Comparison of ENCODE assay signal across 9 cellular contexts in genomic region chr1:27522860-27523665, GRCh38. TPM values are rescaled to one million over a fixed set of nuclear protein-coding genes. Genes with fewer than 3 reads are reported as not detected.
DNase-seq lines count a peak whose midpoint lies in the region; ATAC-seq and TF ChIP-seq lines count a peak whose summit lies in the region.
"Had no signal": no experiment of that assay in that cellular context is flagged by ENCODE, and none has a peak within 500 bp of the region (broad histone marks: within the 10 kb centered on the region; RNA-seq: fewer than 3 reads in every experiment).

No MANE protein-coding gene starts in this region.

- H2AFZ ChIP-seq in GM23248, result peak overlapping the region; percentile 53

- H3K4me1 ChIP-seq in GM23248 (ENCODE audit: insufficient read depth), result peaks cover 34% of the 10 kb centered on the region

- no peak overlapping the region for H3K9ac ChIP-seq in GM23248

- peak; percentile 52 for DNase-seq in GM23248
- DNase-seq in RWPE1 (ENCODE audit: low spot score), result no peak
- DNase-seq in activated naive CD4-positive, alpha-beta T cell treated with anti-CD3 and anti-CD28 coated beads, Interleukin-2, amount 50 U/mL, for 72 hours (ENCODE audit: low spot score in 2 of 2), result peak in 1 of 2 donors; percentile 68
- peak; percentile 65 for DNase-seq in iPS-NIHi7 (ENCODE audit: extremely low spot score)
- DNase-seq in stimulated activated CD8-positive, alpha-beta memory T cell treated with anti-CD3 and anti-CD28 coated beads, Interleukin-4, amount 100 ng/mL, for 48 hours, result peak; percentile 75
- no peak for DNase-seq in dedifferentiated amniotic fluid mesenchymal stem cell (ENCODE audit: extremely low spot score)
- no peak for DNase-seq in kidney glomerular epithelial cell (lab: John Stamatoyannopoulos, UW)
- no peak for DNase-seq in NCI-H2107 (lab: John Stamatoyannopoulos, UW)

- peak overlapping the region; percentile 94 to 95 for H3K27ac Mint-ChIP-seq in activated naive CD4-positive, alpha-beta T cell treated with anti-CD3 and anti-CD28 coated beads, Interleukin-2, amount 50 U/mL, for 72 hours

- H3K27ac ChIP-seq in GM23248 (no peak overlapping the region), RWPE1 (peak overlapping the region; percentile 98)
- H3K27ac ChIP-seq: SJSA1 had no signal

- 0 out of 2 replicates have a peak, but pooled peaks have one; percentile 3 for TF ChIP-seq CTCF in RWPE1 (conservative IDR thresholded peaks at IDR 0.05; ENCODE audit: low read depth)

- CTCF ChIA-PET in RWPE1 (lab: Yijun Ruan, JAX), result no interaction called here

- WGBS in GM23248 (ENCODE audit: low coverage in 1 of 2, low lambda C conversion rate in 2 of 2, missing lambda C conversion rate in 2 of 2), 2 experiments, result 29 to 31% methylated on average over 14 of the region's 14 CpGs

- H3K4me2 ChIP-seq in GM23248 (ENCODE audit: unreplicated experiment), result no peak overlapping the region

- no peaks in the 10 kb centered on the region for H3K79me2 ChIP-seq in GM23248 (ENCODE audit: insufficient read depth)

- POLR2A ChIA-PET in RWPE1 (lab: Yijun Ruan, JAX; ENCODE audit: low non-redundant PET), result no interaction called here

- H3K9me3 ChIP-seq in GM23248 (ENCODE audit: low read depth), result no peaks in the 10 kb centered on the region
- H3K9me3 ChIP-seq: SJSA1 had no signal

- no peaks in the 10 kb centered on the region for H4K20me1 ChIP-seq in GM23248 (ENCODE audit: insufficient read depth)

- H3K9me2 ChIP-seq in GM23248 (ENCODE audit: insufficient read depth), result no peaks in the 10 kb centered on the region

- H3K36me3 ChIP-seq in GM23248 (ENCODE audit: low read depth), result no peaks in the 10 kb centered on the region
- H3K36me3 ChIP-seq: SJSA1 had no signal

- peak; percentile 47 to 52 for ATAC-seq in activated naive CD4-positive, alpha-beta T cell treated with anti-CD3 and anti-CD28 coated beads, Interleukin-2, amount 50 U/mL, for 72 hours

- no peak overlapping the region for H3K4me3 ChIP-seq in GM23248
- H3K4me3 ChIP-seq: SJSA1 had no signal

- H3K36me3 Mint-ChIP-seq in activated naive CD4-positive, alpha-beta T cell treated with anti-CD3 and anti-CD28 coated beads, Interleukin-2, amount 50 U/mL, for 72 hours, result peaks cover 9 to 11% of the 10 kb centered on the region in 2 donors

- H3K9me3 Mint-ChIP-seq in activated naive CD4-positive, alpha-beta T cell treated with anti-CD3 and anti-CD28 coated beads, Interleukin-2, amount 50 U/mL, for 72 hours, result no peaks in the 10 kb centered on the region

- no peaks in the 10 kb centered on the region; the same call in 1 of the 2 replicates for H3F3A ChIP-seq in GM23248 (ENCODE audit: insufficient read depth)

- no peaks in the 10 kb centered on the region for H3K27me3 ChIP-seq in GM23248 (replicated peaks; ENCODE audit: insufficient read depth)
- H3K27me3 ChIP-seq: SJSA1 had no signal

- in situ Hi-C loops in GM23248 (cut with MboI), result no loop called here

RNA-seq across cellular contexts. Expression of gene WASF2, which starts 33.1 kb away (rescaled TPM):
- 18.6 and 19.3 TPM in 2 replicates for total RNA-seq in GM23248 (2014; rRNA removed; shearing (Covaris generic))
- 117 and 118 TPM in 2 replicates for polyA plus RNA-seq in GM23248 (2016; fragmentation: Nextera tagmentation; extraction: Ambion mirVana)
- 100 to 1,000 TPM in 1 of 2 donors, 10 to 100 TPM in 1; 97.8 to 116 TPM for total RNA-seq in activated naive CD4-positive, alpha-beta T cell treated with anti-CD3 and anti-CD28 coated beads, Interleukin-2, amount 50 U/mL, for 72 hours

Comparison
In these comparisons a context has a peak if more than half of its experiments do, and no peak if none do; other contexts are left out.
1. DNase-seq: peak in GM23248 (single experiment), iPS-NIHi7 (single experiment) and stimulated activated CD8-positive, alpha-beta memory T cell treated with anti-CD3 and anti-CD28 coated beads, Interleukin-4, amount 100 ng/mL, for 48 hours (single experiment); none in RWPE1 (single experiment), dedifferentiated amniotic fluid mesenchymal stem cell (single experiment), kidney glomerular epithelial cell (single experiment) and NCI-H2107 (single experiment).